32 cellular contexts compared by ENCODE assay signal in the genomic region with DNA sequence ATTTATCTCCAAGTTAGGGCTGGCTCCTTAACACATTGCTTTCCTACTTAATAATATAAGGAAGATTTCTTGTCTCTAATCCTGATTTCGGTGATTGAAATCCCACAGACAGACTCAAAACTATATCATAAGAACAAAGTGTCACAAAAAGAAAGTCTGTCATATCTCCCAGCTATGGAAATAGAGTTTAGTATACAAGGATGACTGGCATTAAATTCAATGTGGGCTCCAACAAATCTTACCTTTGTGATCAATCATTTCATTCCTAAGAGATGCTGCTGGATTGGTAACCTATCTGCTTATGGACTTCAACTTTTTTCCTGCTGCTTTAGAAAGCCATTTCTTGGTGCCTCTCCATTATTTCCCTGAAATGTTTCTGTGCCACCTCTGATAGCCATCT.
"Had no signal": no experiment of that assay in that cellular context is flagged by ENCODE, and none has a peak within 500 bp of the region (broad histone marks: within the 10 kb centered on the region; RNA-seq: fewer than 3 reads in every experiment).

No MANE protein-coding gene starts in this region.

- H3K4me3 ChIP-seq: adrenal gland, body of pancreas, breast epithelium had no signal

- H3K4me1 ChIP-seq: breast epithelium had no signal

- H3K27ac ChIP-seq: body of pancreas, brain microvascular endothelial cell, breast epithelium, VCaP had no signal

- H3K9me3 ChIP-seq: adrenal gland, body of pancreas, breast epithelium had no signal

- DNase-seq: activated B cell treated with CpG ODN at 0.5 μM for 24 hours; activated CD4-positive, alpha-beta memory T cell treated with anti-CD3 and anti-CD28 coated beads for 36 hours; activated CD4-positive, alpha-beta T cell treated with anti-CD3 and anti-CD28 coated beads for 4 hours; activated CD4-positive, alpha-beta T cell treated with anti-CD3 and anti-CD28 coated beads, Interleukin-2, amount 10 ng/mL, durations not matched to agents 24 days and 14 days; activated CD4-positive, alpha-beta T cell treated with anti-CD3 and anti-CD28 coated beads, Interleukin-2, amount 50 U/mL, for 1 hour; activated CD4-positive, alpha-beta T cell treated with anti-CD3 and anti-CD28 coated beads, Interleukin-2, amount 50 U/mL, for 4 hours; activated CD4-positive, CD25-positive, alpha-beta regulatory T cell treated with anti-CD3 and anti-CD28 coated beads, Interleukin-2, amount 50 U/mL, for 72 hours; activated CD8-positive, alpha-beta memory T cell treated with anti-CD3 and anti-CD28 coated beads, Interleukin-2, amount 50 U/mL, for 4 hours; activated CD8-positive, alpha-beta T cell treated with anti-CD3 and anti-CD28 coated beads for 36 hours; activated gamma-delta T cell; activated naive CD4-positive, alpha-beta T cell treated with anti-CD3 and anti-CD28 coated beads, Interleukin-2, amount 10 ng/mL, durations not matched to agents 7 days and 5 days; activated naive CD4-positive, alpha-beta T cell treated with Interleukin-2 at 50 U/mL for 16 hours; activated naive CD8-positive, alpha-beta T cell treated with anti-CD3 and anti-CD28 coated beads, Interleukin-2, amount 10 ng/mL, durations not matched to agents 7 days and 5 days; activated naive CD8-positive, alpha-beta T cell treated with anti-CD3 and anti-CD28 coated beads, Interleukin-2, amount 50 U/mL, for 24 hours; activated T-cell treated with anti-CD3 and anti-CD28 coated beads for 4 hours; activated T-cell treated with anti-CD3 and anti-CD28 coated beads, Interleukin-2, amount 50 U/mL, for 1 hour; activated T-cell treated with anti-CD3 and anti-CD28 coated beads, Interleukin-2, amount 50 U/mL, for 4 hours; activated T-cell treated with anti-CD3 and anti-CD28 coated beads, Interleukin-2, amount 50 U/mL, for 72 hours; amniotic stem cell; aorta; body of pancreas; brain microvascular endothelial cell; cerebellar nuclear complex; T-helper 1 cell; T-helper 2 cell; T-helper 9 cell had no signal

- FAIRE-seq: astrocyte, TTC549 had no signal

- ATAC-seq: activated CD8-positive, alpha-beta T cell treated with anti-CD3 and anti-CD28 coated beads for 36 hours; activated naive CD8-positive, alpha-beta T cell treated with anti-CD3 and anti-CD28 coated beads, Interleukin-2, amount 50 U/mL, for 24 hours; activated T-cell treated with anti-CD3 and anti-CD28 coated beads, Interleukin-2, amount 50 U/mL, for 4 hours; activated T-cell treated with anti-CD3 and anti-CD28 coated beads, Interleukin-2, amount 50 U/mL, for 72 hours; activated T-helper 17 cell treated with anti-CD3 and anti-CD28 coated beads, Interleukin-2, amount 50 U/mL, for 72 hours; body of pancreas had no signal

- H3K27me3 ChIP-seq: adrenal gland, body of pancreas, brain microvascular endothelial cell, breast epithelium had no signal

- H3K36me3 ChIP-seq: adrenal gland, brain microvascular endothelial cell, breast epithelium had no signal
